ENCODE assay signal across 8 cellular contexts in the genomic region with DNA sequence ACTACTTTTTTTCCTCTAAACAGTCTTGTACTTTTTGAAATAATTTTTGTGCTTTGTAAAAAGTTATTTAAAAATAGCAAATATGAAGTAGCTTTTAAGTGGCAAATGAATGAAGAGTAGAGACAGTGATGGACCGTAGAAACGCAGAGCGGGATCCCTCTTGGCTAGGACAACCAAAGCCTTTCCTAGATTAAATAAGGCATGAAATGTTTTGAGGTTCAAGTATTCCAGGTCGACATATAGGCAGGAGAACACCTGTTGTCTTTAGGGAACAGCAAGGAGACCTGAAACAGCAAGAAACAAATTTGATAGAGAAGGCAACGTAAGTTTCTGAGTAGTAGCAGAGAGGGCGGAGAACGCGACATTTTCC. TPM values are rescaled to one million over a fixed set of nuclear protein-coding genes. Genes with fewer than 3 reads are reported as not detected.
DNase-seq lines count a peak whose midpoint lies in the region; ATAC-seq and TF ChIP-seq lines count a peak whose summit lies in the region.

No MANE protein-coding gene starts in this region.

- H3K4me3 Mint-ChIP-seq in CD8-positive, alpha-beta T cell: peak overlapping the region; percentile 96

- H3K9me2 ChIP-seq in PC-3 (replicated peaks; ENCODE audit: low read length): no peaks in the 10 kb centered on the region

- H3K4me1 Mint-ChIP-seq in CD8-positive, alpha-beta T cell (ENCODE audit: low read depth): peaks cover 37% of the 10 kb centered on the region

- DNase-seq in CD8-positive, alpha-beta T cell: no peak
- no peak for DNase-seq in PC-3
- DNase-seq in epithelial cell of esophagus (ENCODE audit: low read depth): no peak
- no peak for DNase-seq in osteoblast (ENCODE audit: insufficient read length, low spot score, missing footprints)
- DNase-seq in OCI-M2 (lab: John Stamatoyannopoulos, UW; ENCODE audit: unreplicated experiment): no peak
- DNase-seq in GM19238 (ENCODE audit: insufficient read length, low spot score): no peak
- no peak for DNase-seq in NCI-H2081 (lab: John Stamatoyannopoulos, UW)

- no peaks in the 10 kb centered on the region for H3K36me3 ChIP-seq in CD8-positive, alpha-beta T cell (ENCODE audit: insufficient read depth, low read length)
- H3K36me3 ChIP-seq in PC-3 (ENCODE audit: low read depth, low read length): peaks cover 6% of the 10 kb centered on the region; the same call in 1 of the 2 replicates
- peaks cover 5% of the 10 kb centered on the region for H3K36me3 ChIP-seq in osteoblast (ENCODE audit: insufficient read depth, low read length)

- H3K79me2 ChIP-seq in PC-3 (ENCODE audit: low read length) (peaks cover 43% of the 10 kb centered on the region), osteoblast (ENCODE audit: insufficient read depth, low read length) (peaks cover 43% of the 10 kb centered on the region)

- CTCF ChIA-PET in CD8-positive, alpha-beta T cell (lab: Charles Lee): interaction anchor here (0.7 to 2.5 kb wide), 10 partner anchors 10 to 262 kb away, joined by 3 to 22 read pairs (median 4); a partner anchor contains a TSS
- CTCF ChIA-PET in PC-3 (lab: Charles Lee): no interaction called here

- intact Hi-C loops in CD8-positive, alpha-beta T cell (cut with DNase I, micrococcal nuclease): loop anchor here (1.0 to 10.0 kb wide), 18 partner anchors 11 to 785 kb away; a partner anchor contains a TSS
- intact Hi-C loops in PC-3 (cut with micrococcal nuclease): loop anchor here (1.0 to 2.0 kb wide), 2 partner anchors 13 to 20 kb away; a partner anchor contains a TSS

- H3K4me3 ChIP-seq in CD8-positive, alpha-beta T cell (ENCODE audit: low read depth, low read length): peak overlapping the region; percentile 79
- peak overlapping the region; percentile 89 for H3K4me3 ChIP-seq in PC-3 (ENCODE audit: low read length)
- peak overlapping the region; percentile 96 for H3K4me3 ChIP-seq in epithelial cell of esophagus (ENCODE audit: low read length)
- peak overlapping the region; percentile 89 for H3K4me3 ChIP-seq in osteoblast (ENCODE audit: insufficient read depth, low read length)

- POLR2A ChIA-PET in CD8-positive, alpha-beta T cell (lab: Charles Lee): interaction anchor here (0.7 to 2.0 kb wide), 11 partner anchors 9 to 288 kb away, joined by 3 to 7 read pairs (median 4); a partner anchor contains a TSS
- POLR2A ChIA-PET in PC-3 (lab: Charles Lee; ENCODE audit: unreplicated experiment): no interaction called here

- H3K27me3 Mint-ChIP-seq in CD8-positive, alpha-beta T cell (ENCODE audit: low read depth): no peaks in the 10 kb centered on the region

- H3K36me3 Mint-ChIP-seq in CD8-positive, alpha-beta T cell: peaks cover 11% of the 10 kb centered on the region

- peaks cover 26% of the 10 kb centered on the region for H3K4me1 ChIP-seq in CD8-positive, alpha-beta T cell (ENCODE audit: insufficient read depth, low read length)
- H3K4me1 ChIP-seq in PC-3 (ENCODE audit: insufficient read depth, low read length) (peaks cover 21% of the 10 kb centered on the region), osteoblast (ENCODE audit: insufficient read depth, low read length) (peaks cover 26% of the 10 kb centered on the region)

- no peaks in the 10 kb centered on the region for H3K9me3 Mint-ChIP-seq in CD8-positive, alpha-beta T cell

- no peaks in the 10 kb centered on the region for H3K27me3 ChIP-seq in CD8-positive, alpha-beta T cell (ENCODE audit: insufficient read depth, low read length)
- H3K27me3 ChIP-seq in PC-3 (ENCODE audit: low read length): no peaks in the 10 kb centered on the region
- no peaks in the 10 kb centered on the region for H3K27me3 ChIP-seq in osteoblast (ENCODE audit: insufficient read depth, low read length)

- peak overlapping the region; percentile 95 for H3K27ac Mint-ChIP-seq in CD8-positive, alpha-beta T cell

- ATAC-seq in CD8-positive, alpha-beta T cell: no peak
- no peak for ATAC-seq in PC-3
- no peak for ATAC-seq in GM19328 (IDR thresholded peaks at IDR 0.05; ENCODE audit: unreplicated experiment)

- H4K20me1 ChIP-seq in PC-3 (ENCODE audit: low read length) (peaks cover 32% of the 10 kb centered on the region), osteoblast (ENCODE audit: insufficient read depth, low read length) (peaks cover 33% of the 10 kb centered on the region)

- peak overlapping the region; percentile 75 for H3K27ac ChIP-seq in CD8-positive, alpha-beta T cell (ENCODE audit: low read depth, low read length)
- H3K27ac ChIP-seq in PC-3 (ENCODE audit: low read length) (peak overlapping the region; percentile 18), osteoblast (ENCODE audit: low read depth, low read length) (peak overlapping the region; percentile 88)

- H3K9me3 ChIP-seq in CD8-positive, alpha-beta T cell (ENCODE audit: low read length): no peaks in the 10 kb centered on the region
- H3K9me3 ChIP-seq in PC-3 (ENCODE audit: low read length) (no peaks in the 10 kb centered on the region), osteoblast (ENCODE audit: low read depth, low read length) (no peaks in the 10 kb centered on the region)

- H2AFZ ChIP-seq in PC-3 (ENCODE audit: low read length): peak overlapping the region; percentile 88
- peak overlapping the region; percentile 92 for H2AFZ ChIP-seq in osteoblast (ENCODE audit: low read length)

- peak overlapping the region; percentile 97 for H3K4me2 ChIP-seq in PC-3 (ENCODE audit: low read length)
- peak overlapping the region; percentile 90 for H3K4me2 ChIP-seq in osteoblast (ENCODE audit: insufficient read depth, low read length)

- no peaks in the 10 kb centered on the region for H3F3A ChIP-seq in PC-3 (ENCODE audit: low read length, unreplicated experiment)

- H3K9ac ChIP-seq in PC-3 (ENCODE audit: low read length): no peak overlapping the region

- TF ChIP-seq CTCF in CD8-positive, alpha-beta T cell (IDR thresholded peaks at IDR 0.05): no peak
- TF ChIP-seq CTCF in PC-3 (conservative IDR thresholded peaks at IDR 0.05; ENCODE audit: low read depth, low read length) (no peak), epithelial cell of esophagus (IDR thresholded peaks at IDR 0.05; ENCODE audit: insufficient read depth, low read depth, low read length, missing control alignments) (no peak), osteoblast (IDR thresholded peaks at IDR 0.05; ENCODE audit: extremely low read depth, low read depth, low read length) (no peak)

- no TSS peak for BruUV-seq in PC-3 (replicated peaks; lab: Mats Ljungman, UMichigan)

RNA-seq across cellular contexts. Expression of a gene that starts 0.7 kb away (rescaled TPM):
- 10 to 100 TPM; 35.2 to 38.5 TPM for total RNA-seq in CD8-positive, alpha-beta T cell
- total RNA-seq in PC-3 (2014; rRNA removed) (27.6 and 31.3 TPM in 2 replicates), osteoblast (14.1 and 17.7 TPM in 2 replicates)

RNA-seq across cellular contexts. Expression of a gene that starts 12.0 kb away (rescaled TPM):
- total RNA-seq in CD8-positive, alpha-beta T cell: 100 to 1,000 TPM; 113 to 124 TPM
- total RNA-seq in PC-3 (2014; rRNA removed) (28.3 and 34.2 TPM in 2 replicates), osteoblast (62.2 and 63.6 TPM in 2 replicates)

RNA-seq across cellular contexts. Expression of a gene that starts 20.0 kb away (rescaled TPM):
- total RNA-seq in CD8-positive, alpha-beta T cell: 10 to 100 TPM; 39.5 to 42.0 TPM
- total RNA-seq in PC-3 (2014; rRNA removed) (69.9 TPM in 2 replicates), osteoblast (13.3 and 18.1 TPM in 2 replicates)

Comparison
In these comparisons a context has a peak if more than half of its experiments do, and no peak if none do; other contexts are left out.
1. H3K27ac ChIP-seq: peak in every context shown above with its lines; median percentile 88 in osteoblast; 75 in CD8-positive, alpha-beta T cell; 18 in PC-3.